Comparison of ENCODE assay signal across 8 cellular contexts in the genomic region with DNA sequence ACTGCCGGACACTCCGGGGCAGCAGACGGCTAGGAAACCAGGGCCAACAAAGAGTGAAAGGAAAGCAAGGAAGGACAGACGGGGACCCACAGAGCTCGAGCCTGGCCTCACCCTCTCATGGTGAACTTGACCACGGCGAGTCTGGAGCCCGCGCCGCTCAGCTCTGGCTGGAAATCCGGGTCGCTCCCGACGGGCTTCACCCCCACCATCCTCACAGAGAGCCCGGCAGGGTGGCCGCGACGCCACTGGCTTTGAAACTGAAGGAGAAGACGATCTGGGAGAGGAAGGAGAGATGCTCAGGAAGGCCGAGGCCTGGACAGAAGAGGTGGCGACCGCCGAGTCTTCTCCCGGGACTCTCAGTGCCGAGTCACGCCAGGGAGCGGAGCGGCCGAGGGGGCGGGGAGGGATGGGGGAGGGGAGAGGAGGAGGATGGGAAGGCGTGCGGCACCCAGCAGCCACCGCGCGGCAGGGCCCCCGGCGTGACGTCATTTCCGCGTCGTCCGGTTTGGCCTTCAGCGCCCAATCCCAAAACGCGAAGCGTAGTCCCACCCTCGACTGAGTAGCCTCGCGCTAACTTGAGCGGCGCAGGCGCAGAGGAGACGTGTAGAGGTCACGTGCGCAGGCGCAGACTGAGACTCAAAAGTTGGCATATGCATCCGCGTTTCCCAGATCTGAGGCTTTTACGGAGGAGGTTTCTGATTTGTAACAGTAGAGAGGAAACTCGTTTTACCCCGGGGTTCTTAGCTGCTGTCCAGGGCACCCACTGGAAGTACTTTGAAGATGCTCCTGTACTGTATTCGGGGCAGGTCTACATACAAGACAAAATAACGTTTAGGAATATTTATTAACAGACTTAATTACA. TPM values are rescaled to one million over a fixed set of nuclear protein-coding genes. Genes with fewer than 3 reads are reported as not detected.
DNase-seq lines count a peak whose midpoint lies in the region; ATAC-seq and TF ChIP-seq lines count a peak whose summit lies in the region.

A gene (minus strand): TSS at position 361 of the 862 bp plus-strand sequence. CDS start 152 bp downstream, at position 209.

- H3K4me3 Mint-ChIP-seq in IgD-negative memory B cell: peak within 1 kb of the TSS; percentile 90 to 99 (median 94)

- H3K9me3 Mint-ChIP-seq in IgD-negative memory B cell: no peaks in the 10 kb centered on the region

- ATAC-seq in GM21529 (IDR thresholded peaks at IDR 0.05; ENCODE audit: unreplicated experiment): peak; percentile 93

- H3K27me3 ChIP-seq in mononuclear cell (ENCODE audit: insufficient read depth, low read length): no peaks in the 10 kb centered on the region

- TF ChIP-seq CTCF in epithelial cell of esophagus (IDR thresholded peaks at IDR 0.05; ENCODE audit: insufficient read depth, low read depth, low read length, missing control alignments): no peak

- H3K36me3 Mint-ChIP-seq in IgD-negative memory B cell: peaks cover 10% of the 10 kb centered on the region

- no peaks in the 10 kb centered on the region for H3K9me3 ChIP-seq in mononuclear cell (ENCODE audit: low read depth, low read length)

- peaks cover 30 to 38% (median 34%) of the 10 kb centered on the region in 3 donors for H3K4me1 Mint-ChIP-seq in IgD-negative memory B cell

- peaks cover 16% of the 10 kb centered on the region for H3K4me1 ChIP-seq in mononuclear cell (ENCODE audit: insufficient read depth, low read length)

- H3K4me3 ChIP-seq in epithelial cell of esophagus (ENCODE audit: low read length) (peak within 1 kb of the TSS; percentile 89), mononuclear cell (ENCODE audit: low read length) (peak within 1 kb of the TSS; percentile 80)

- H3K27me3 Mint-ChIP-seq in IgD-negative memory B cell: no peaks in the 10 kb centered on the region

- peak within 1 kb of the TSS; percentile 83 to 97 (median 97) for H3K27ac Mint-ChIP-seq in IgD-negative memory B cell

- peak; percentile 100 for DNase-seq in DMS 273 (lab: John Stamatoyannopoulos, UW; ENCODE audit: unreplicated experiment)
- peak; percentile 60 for DNase-seq in OCI-M2 (lab: John Stamatoyannopoulos, UW; ENCODE audit: unreplicated experiment)
- DNase-seq in activated T-cell treated with anti-CD3 and anti-CD28 coated beads for 4 hours: peak; percentile 99
- DNase-seq in epithelial cell of esophagus (ENCODE audit: low read depth): peak; percentile 99
- peak; percentile 98 to 99 for DNase-seq in stimulated activated CD8-positive, alpha-beta memory T cell treated with anti-CD3 and anti-CD28 coated beads, Interleukin-4, amount 100 ng/mL, for 1 hour (ENCODE audit: low read depth in 2 of 2, low spot score in 1 of 2)

RNA-seq across cellular contexts. Expression of the gene that starts here (rescaled TPM):
- 56.2 TPM for polyA plus RNA-seq in IgD-negative memory B cell
- total RNA-seq in mononuclear cell: 27.9 TPM

Comparison
In these comparisons a context has a peak if more than half of its experiments do, and no peak if none do; other contexts are left out.
1. Peak in every context shown above with its lines: DNase-seq, ATAC-seq and H3K4me3 ChIP-seq.